In genomic region chr1:50968021-50968883, GRCh38 we compare ENCODE assay signal across 8 cellular contexts. TPM values are rescaled to one million over a fixed set of nuclear protein-coding genes. Genes with fewer than 3 reads are reported as not detected.
A peak's percentile ranks its signal among the peaks of the same experiment; 100 is the strongest.
DNase-seq lines count a peak whose midpoint lies in the region; TF ChIP-seq lines count a peak whose summit lies in the region.

No MANE protein-coding gene starts in this region.

- DNase-seq in Daoy (ENCODE audit: low read depth) (peak; percentile 97), GOT3 (lab: John Stamatoyannopoulos, UW) (peak; percentile 69), LNCaP clone FGC (ENCODE audit: low read depth) (peak; percentile 61), activated gamma-delta T cell (lab: John Stamatoyannopoulos, UW) (peak; percentile 72), fibroblast of villous mesenchyme (ENCODE audit: low read depth) (peak; percentile 92), neural progenitor cell (ENCODE audit: low spot score) (peak; percentile 95), stromal cell of bone marrow (ENCODE audit: low read depth) (peak; percentile 88)

- H2AFZ ChIP-seq in neural progenitor cell (replicated peaks) = peak overlapping the region; percentile 97

- H3K4me3 ChIP-seq in LNCaP clone FGC (ENCODE audit: low read depth, low read length) (peak overlapping the region; percentile 91), fibroblast of villous mesenchyme (ENCODE audit: low read depth, low read length) (peak overlapping the region; percentile 94), neural progenitor cell (peak overlapping the region; percentile 59)

- H3K9me3 ChIP-seq in neural progenitor cell (ENCODE audit: low read depth) = no peaks in the 10 kb centered on the region

- no peaks in the 10 kb centered on the region for H3K36me3 ChIP-seq in neural progenitor cell

- peaks cover 47% of the 10 kb centered on the region for H3F3A ChIP-seq in neural progenitor cell (ENCODE audit: low read depth)

- H3K36me3 Mint-ChIP-seq in neural progenitor cell = no peaks in the 10 kb centered on the region

- H3K79me2 ChIP-seq in neural progenitor cell (ENCODE audit: low read depth) = no peaks in the 10 kb centered on the region

- H3K27ac ChIP-seq in neural progenitor cell = no peak overlapping the region

- H3K27ac Mint-ChIP-seq in neural progenitor cell = peak overlapping the region; percentile 74

- H3K4me3 Mint-ChIP-seq in neural progenitor cell = peak overlapping the region; percentile 91

- TF ChIP-seq CTCF in LNCaP clone FGC (IDR thresholded peaks at IDR 0.05; ENCODE audit: control insufficient read depth, extremely low read depth, insufficient read depth) = peak; percentile 56
- TF ChIP-seq CTCF in fibroblast of villous mesenchyme (IDR thresholded peaks at IDR 0.05; ENCODE audit: insufficient read depth, low read depth, low read length) = peak; percentile 32
- peak; percentile 44 for TF ChIP-seq CTCF in neural progenitor cell (IDR thresholded peaks at IDR 0.05)

- H3K4me1 Mint-ChIP-seq in neural progenitor cell = peaks cover 12% of the 10 kb centered on the region

- peaks cover 95% of the 10 kb centered on the region for H3K27me3 ChIP-seq in neural progenitor cell

- peaks cover 45% of the 10 kb centered on the region for H4K20me1 ChIP-seq in neural progenitor cell (ENCODE audit: low read depth)

- H3K4me2 ChIP-seq in neural progenitor cell = peak overlapping the region; percentile 89

- no peaks in the 10 kb centered on the region for H3K9me3 Mint-ChIP-seq in neural progenitor cell

- no peaks in the 10 kb centered on the region for H3K4me1 ChIP-seq in neural progenitor cell

- no peak overlapping the region for H3K9ac ChIP-seq in neural progenitor cell

- peak; percentile 56 for TF ChIP-seq POLR2A in Raji (IDR thresholded peaks at IDR 0.05; ENCODE audit: insufficient read depth, low read depth, low read length)

- H3K27me3 Mint-ChIP-seq in neural progenitor cell (ENCODE audit: insufficient read depth, low read depth) = peaks cover 53% of the 10 kb centered on the region

RNA-seq across cellular contexts. Expression of gene CDKN2C, which starts 1.8 kb away (rescaled TPM):
- total RNA-seq in Daoy (2014; rRNA removed; shearing (Covaris generic)) = 55.7 and 55.8 TPM in 2 replicates
- total RNA-seq in fibroblast of villous mesenchyme = 18.0 and 19.0 TPM in 2 replicates
- total RNA-seq in neural progenitor cell (ENCODE audit: low replicate concordance) = 0.11 and 0.65 TPM in 2 replicates

RNA-seq across cellular contexts. Expression of gene FAF1, which starts 8.2 kb away (rescaled TPM):
- 148 and 196 TPM in 2 replicates for total RNA-seq in Daoy (2014; rRNA removed; shearing (Covaris generic))
- total RNA-seq in fibroblast of villous mesenchyme (41.2 and 55.7 TPM in 2 replicates), neural progenitor cell (ENCODE audit: low replicate concordance) (78.0 and 103 TPM in 2 replicates)

Comparison
In these comparisons a context has a peak if more than half of its experiments do, and no peak if none do; other contexts are left out.
1. RNA of gene CDKN2C, which starts 1.8 kb away (total RNA-seq): 55.7 to 55.8 TPM in Daoy and 18.0 to 19.0 TPM in fibroblast of villous mesenchyme; 0.11 to 0.65 TPM in neural progenitor cell; every median in the first group is over 10 times any median in the second.
2. Peak in every context shown above with its lines, with median percentiles within 50 percentile points of each other: DNase-seq, H3K4me3 ChIP-seq and CTCF ChIP-seq.